Comparison of ENCODE assay signal across 8 cellular contexts in the genomic region with DNA sequence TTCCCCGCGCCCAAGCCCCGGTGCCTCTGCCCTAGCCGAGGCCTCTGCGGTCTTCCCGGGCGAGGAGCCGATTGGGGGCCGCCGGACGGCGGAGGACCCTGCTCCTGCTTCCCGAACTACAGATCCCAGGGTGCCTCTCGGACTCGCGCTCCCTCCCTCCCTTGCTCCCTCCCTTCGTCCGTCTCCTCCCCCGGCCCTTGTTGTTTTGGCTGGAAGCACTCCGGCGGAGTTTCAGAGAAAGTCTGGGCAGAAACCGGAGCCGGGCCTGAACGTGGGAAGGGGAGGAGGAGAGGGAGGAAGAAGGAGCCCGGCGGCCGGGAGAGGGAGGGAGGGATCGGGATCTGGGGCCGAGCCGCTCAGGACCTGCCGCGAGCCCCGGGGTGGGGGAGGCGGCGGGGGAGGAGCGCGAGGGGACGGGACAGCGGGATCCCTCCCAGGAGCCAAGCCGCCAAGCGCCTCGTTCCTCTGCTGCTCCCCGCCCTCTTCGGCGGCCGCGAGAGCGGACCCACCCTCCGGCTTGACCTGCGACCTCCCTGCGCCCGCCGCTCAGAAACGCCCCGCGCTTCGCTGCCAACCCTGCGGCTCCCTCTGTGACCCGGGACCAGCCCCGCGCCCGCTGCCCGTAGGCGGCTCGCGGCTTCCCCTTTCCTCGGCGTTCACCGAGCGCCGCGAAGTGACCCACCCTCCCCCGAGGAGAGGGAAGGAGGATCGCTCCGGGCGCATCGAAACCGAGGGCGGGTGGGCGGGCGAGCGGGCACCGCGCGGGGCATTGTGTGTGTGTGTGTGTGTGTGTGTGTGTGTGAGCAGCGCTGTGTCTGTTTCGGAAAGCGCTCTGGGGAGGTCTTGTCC. TPM values are rescaled to one million over a fixed set of nuclear protein-coding genes. Genes with fewer than 3 reads are reported as not detected.
DNase-seq lines count a peak whose midpoint lies in the region; TF ChIP-seq lines count a peak whose summit lies in the region.

No MANE protein-coding gene starts in this region.

- no peak overlapping the region for H3K56ac ChIP-seq in H9 (ENCODE audit: insufficient read length, low read depth, low read length)

- H3F3A ChIP-seq in SU-DHL-6 (ENCODE audit: insufficient read depth), result no peaks in the 10 kb centered on the region

- H3K79me1 ChIP-seq in H9 (ENCODE audit: insufficient read depth, low read depth, low read length, poor library complexity, severe bottlenecking), result peaks cover 4% of the 10 kb centered on the region

- no peak overlapping the region for H2BK12ac ChIP-seq in H9 (ENCODE audit: insufficient read length, low read depth, low read length)

- H3K23ac ChIP-seq in H9 (ENCODE audit: insufficient read length, low read depth, low read length), result no peak overlapping the region

- H3K14ac ChIP-seq in H9 (ENCODE audit: insufficient read depth, low read length), result peak overlapping the region; percentile 93

- H3K23me2 ChIP-seq in H9 (ENCODE audit: insufficient read length, low read depth, low read length, poor library complexity, severe bottlenecking), result peaks cover 14% of the 10 kb centered on the region

- H3K9ac ChIP-seq in H9 (ENCODE audit: extremely low read depth, insufficient read length, low read length) (peak overlapping the region; percentile 64), SU-DHL-6 (ENCODE audit: low read length) (peak overlapping the region; percentile 44)

- no peak overlapping the region for H2BK15ac ChIP-seq in H9 (ENCODE audit: low read depth, low read length)

- peak overlapping the region; percentile 97 for H3K4me2 ChIP-seq in H9 (ENCODE audit: insufficient read depth, insufficient read length, low read length)
- peak overlapping the region; percentile 66 for H3K4me2 ChIP-seq in SU-DHL-6 (ENCODE audit: low read depth, low read length, poor library complexity, severe bottlenecking)

- H3K27me3 ChIP-seq in H9 (ENCODE audit: insufficient read depth, low read length) (no peaks in the 10 kb centered on the region), SU-DHL-6 (ENCODE audit: low read length) (no peaks in the 10 kb centered on the region), kidney epithelial cell (ENCODE audit: control insufficient read depth, insufficient read depth, low read length) (no peaks in the 10 kb centered on the region), spleen (replicated peaks in 1 of 7) (peaks cover 0 to 34% (median 0%) of the 10 kb centered on the region in 7 donors)

- no peaks in the 10 kb centered on the region for H4K20me1 ChIP-seq in H9 (ENCODE audit: control insufficient read depth, insufficient read depth, insufficient read length)
- no peaks in the 10 kb centered on the region for H4K20me1 ChIP-seq in SU-DHL-6 (ENCODE audit: low read depth, low read length)

- DNase-seq in activated CD4-positive, alpha-beta T cell treated with anti-CD3 and anti-CD28 coated beads for 48 hours, result peak; percentile 48
- DNase-seq in activated CD4-positive, alpha-beta T cell treated with anti-CD3 and anti-CD28 coated beads, Interleukin-2, amount 50 U/mL, for 1 hour, result no peak
- DNase-seq in H9 (peak; percentile 95), LHCN-M2 (ENCODE audit: low read depth) (peak; percentile 87), kidney epithelial cell (ENCODE audit: low read depth) (peak; percentile 55), spleen (peak; percentile 95)

- no peak overlapping the region for H2BK120ac ChIP-seq in H9 (ENCODE audit: low read depth, low read length, poor library complexity, severe bottlenecking)

- peaks cover 10 to 17% of the 10 kb centered on the region in 2 experiments for H3K4me1 Mint-ChIP-seq in H9

- peak overlapping the region; percentile 94 for H3K18ac ChIP-seq in H9 (ENCODE audit: insufficient read length, low read depth, low read length)

- no peak for TF ChIP-seq POLR2A in spleen (IDR thresholded peaks at IDR 0.05)

- no peak overlapping the region for H3K27ac ChIP-seq in H9 (ENCODE audit: insufficient read length, low read depth, low read length)
- H3K27ac ChIP-seq in SU-DHL-6 (ENCODE audit: low read depth, low read length), result no peak overlapping the region
- H3K27ac ChIP-seq in cingulate gyrus (ENCODE audit: low read depth, low read length), result peak overlapping the region; percentile 97
- peak overlapping the region; percentile 81 to 98 (median 94) for H3K27ac ChIP-seq in spleen

- H3K9me2 ChIP-seq in SU-DHL-6 (replicated peaks; ENCODE audit: insufficient read depth, low read length), result no peaks in the 10 kb centered on the region

- H3K79me2 ChIP-seq in H9 (ENCODE audit: insufficient read depth, low read length) (peaks cover 3% of the 10 kb centered on the region; the same call in 1 of the 2 replicates), SU-DHL-6 (ENCODE audit: insufficient read depth, low read length) (no peaks in the 10 kb centered on the region)

- intact Hi-C loops in spleen (cut with DNase I; ENCODE audit: low total_unique reads), result loop anchor here (10.0 kb wide), 1 partner anchor 151 kb away; the partner anchor contains the start of gene USP38

- peak overlapping the region; percentile 90 to 99 for H3K4me3 Mint-ChIP-seq in H9

- H2AFZ ChIP-seq in H9 (ENCODE audit: low read length), result no peak overlapping the region
- peak overlapping the region; percentile 71 for H2AFZ ChIP-seq in SU-DHL-6 (ENCODE audit: low read depth, low read length, severe bottlenecking)

- H3T11ph ChIP-seq in H9 (ENCODE audit: low read length), result no peak overlapping the region

- no peaks in the 10 kb centered on the region; a peak in 1 of 5 replicates for H3K9me3 Mint-ChIP-seq in H9

- peaks cover 7% of the 10 kb centered on the region for H3K27me3 Mint-ChIP-seq in H9 (ENCODE audit: low read depth)

- no peak overlapping the region for H2AK5ac ChIP-seq in H9 (ENCODE audit: insufficient read length, low read length)

- TF ChIP-seq CTCF in H9 (conservative IDR thresholded peaks at IDR 0.05), result 0 out of 3 replicates have a peak, but pooled peaks have one; percentile 19
- no peak for TF ChIP-seq CTCF in SU-DHL-6 (IDR thresholded peaks at IDR 0.05; ENCODE audit: insufficient read depth, low read length, poor library complexity, severe bottlenecking)
- TF ChIP-seq CTCF in kidney epithelial cell (IDR thresholded peaks at IDR 0.05; ENCODE audit: insufficient read depth, low read length, poor library complexity, severe bottlenecking), result peak; percentile 8
- TF ChIP-seq CTCF in spleen (IDR thresholded peaks at IDR 0.05 in 8 of 11, conservative IDR thresholded peaks at IDR 0.05 in 3 of 11), result peak in 3 of 11 experiments; percentile 36 to 56 (median 43)

- H3K36me3 ChIP-seq in SU-DHL-6 (ENCODE audit: low read length) (no peaks in the 10 kb centered on the region), kidney epithelial cell (ENCODE audit: control insufficient read depth, insufficient read depth, low read length) (no peaks in the 10 kb centered on the region), spleen (no peaks in the 10 kb centered on the region)

- H4K8ac ChIP-seq in H9 (replicated peaks; ENCODE audit: insufficient read length, low read depth, low read length), result no peak overlapping the region

- H3K36me3 Mint-ChIP-seq in H9 (ENCODE audit: insufficient read depth in 1 of 3, low read depth in 3 of 3), result no peaks in the 10 kb centered on the region; a peak in 1 of 7 replicates

- H3K27ac Mint-ChIP-seq in H9, result peak overlapping the region; percentile 95 to 99 (median 96)

- H2BK20ac ChIP-seq in H9 (ENCODE audit: low read depth, low read length, poor library complexity, severe bottlenecking), result no peak overlapping the region

- H3K4me3 ChIP-seq in SU-DHL-6 (ENCODE audit: insufficient read depth, low read length, poor library complexity, severe bottlenecking) (peak overlapping the region; percentile 55), kidney epithelial cell (ENCODE audit: low read depth, low read length) (peak overlapping the region; percentile 57), spleen (peak overlapping the region; percentile 79 to 98 (median 82))

- no CpG with 5 or more reads among the region's 88 CpGs for WGBS in H9 (ENCODE audit: extremely low coverage, insufficient read length, low lambda C conversion rate)
- 0 to 1% (median 0%) methylated on average over 46 to 88 of the region's 88 CpGs for WGBS in spleen, 5 donors

- no peak overlapping the region for H4K5ac ChIP-seq in H9 (ENCODE audit: insufficient read length, low read depth, low read length)

- H3K4ac ChIP-seq in H9 (ENCODE audit: low read depth, low read length), result no peak overlapping the region

- H4K91ac ChIP-seq in H9 (ENCODE audit: insufficient read length, low read depth, low read length), result no peak overlapping the region

- no peak overlapping the region for H2BK5ac ChIP-seq in H9 (ENCODE audit: insufficient read length, low read length)

- no peaks in the 10 kb centered on the region for H3K4me1 ChIP-seq in H9 (ENCODE audit: insufficient read depth, low read length)
- peaks cover 0 to 59% (median 19%) of the 10 kb centered on the region in 6 donors for H3K4me1 ChIP-seq in spleen

- H3K9me3 ChIP-seq in H9 (ENCODE audit: control insufficient read depth, low read depth, low read length) (no peaks in the 10 kb centered on the region), SU-DHL-6 (ENCODE audit: insufficient read depth, low read length) (no peaks in the 10 kb centered on the region), spleen (no peaks in the 10 kb centered on the region)

RNA-seq across cellular contexts. Expression of gene GAB1, which starts 0.5 kb away (rescaled TPM):
- total RNA-seq in H9 (2021) (13.8 and 15.3 TPM in 2 replicates), LHCN-M2 (2014; rRNA removed) (3.6 and 5.9 TPM in 2 replicates), kidney epithelial cell (14.9 and 17.2 TPM in 2 replicates), spleen (10 to 100 TPM; 21.6 to 53.6 (median 33.1) TPM)
- polyA plus RNA-seq in LHCN-M2 (2012), result 1.9 TPM
- 1 to 10 TPM; 1.6 to 4.7 (median 3.1) TPM for polyA plus RNA-seq in spleen

Comparison
In these comparisons a context has a peak if more than half of its experiments do, and no peak if none do; other contexts are left out.
1. H3K27ac ChIP-seq: peak in cingulate gyrus (single experiment) and spleen (8 of 8); none in H9 (single experiment) and SU-DHL-6 (single experiment).
2. Peak in every context shown above with its lines, with median percentiles within 50 percentile points of each other: H3K4me3 ChIP-seq.